ENCODE assay signal across 14 cellular contexts in genomic region chr12:104643093-104643646, GRCh38.
DNase-seq lines count a peak whose midpoint lies in the region; ATAC-seq and FAIRE-seq lines count a peak whose summit lies in the region.
"Had no signal": no experiment of that assay in that cellular context is flagged by ENCODE, and none has a peak within 500 bp of the region (broad histone marks: within the 10 kb centered on the region; RNA-seq: fewer than 3 reads in every experiment).

No MANE protein-coding gene starts in this region.

- H3K9me3 ChIP-seq in CD8-positive, alpha-beta memory T cell (ENCODE audit: low read length) = no peaks in the 10 kb centered on the region
- no peaks in the 10 kb centered on the region for H3K9me3 ChIP-seq in naive thymus-derived CD4-positive, alpha-beta T cell (ENCODE audit: control insufficient read depth in 2 of 3, low read length in 3 of 3)
- no peaks in the 10 kb centered on the region for H3K9me3 ChIP-seq in small intestine (ENCODE audit: control insufficient read depth, low read depth)

- H3K36me3 Mint-ChIP-seq in CD8-positive, alpha-beta memory T cell = peaks cover 0 to 40% (median 20%) of the 10 kb centered on the region in 3 donors
- H3K36me3 Mint-ChIP-seq in activated T-helper 1 cell treated with anti-CD3 and anti-CD28 coated beads, Interleukin-12 subunit alpha, Interleukin-12 subunit beta, Interleukin-2, Interleukin-4 antibody, amounts not matched to agents 30 ng/mL and 10 ng/mL and 1 ng/mL, durations not matched to agents 14 hours and 24 hours and 36 hours (ENCODE audit: low read depth) = peaks cover 58% of the 10 kb centered on the region
- peaks cover 0 to 52% (median 30%) of the 10 kb centered on the region in 5 donors for H3K36me3 Mint-ChIP-seq in naive thymus-derived CD4-positive, alpha-beta T cell

- no peak overlapping the region for H3K4me3 ChIP-seq in CD8-positive, alpha-beta memory T cell (ENCODE audit: low read length)
- no peak overlapping the region for H3K4me3 ChIP-seq in naive thymus-derived CD4-positive, alpha-beta T cell (ENCODE audit: low read length)
- H3K4me3 ChIP-seq in small intestine (ENCODE audit: low read depth in 1 of 2, low read length in 2 of 2) = no peak overlapping the region

- CTCF ChIA-PET in CD8-positive, alpha-beta memory T cell (lab: Charles Lee) = no interaction called here
- CTCF ChIA-PET in naive thymus-derived CD4-positive, alpha-beta T cell (lab: Charles Lee) = interaction anchor here (0.6 kb wide), 1 partner anchor 24 kb away, joined by 3 read pairs; no protein-coding TSS in a partner anchor

- no peaks in the 10 kb centered on the region for H3K27me3 ChIP-seq in CD8-positive, alpha-beta memory T cell (ENCODE audit: insufficient read depth, low read length, poor library complexity, severe bottlenecking)
- H3K27me3 ChIP-seq in naive thymus-derived CD4-positive, alpha-beta T cell (ENCODE audit: control insufficient read depth in 2 of 2, insufficient read depth in 2 of 2, low read length in 2 of 2) = no peaks in the 10 kb centered on the region
- no peaks in the 10 kb centered on the region for H3K27me3 ChIP-seq in small intestine (ENCODE audit: control insufficient read depth in 2 of 2, insufficient read depth in 2 of 2, low read length in 2 of 2)

- H3K9me3 Mint-ChIP-seq in CD8-positive, alpha-beta memory T cell = peaks cover 0 to 5% (median 0%) of the 10 kb centered on the region in 5 donors
- peaks cover 12% of the 10 kb centered on the region for H3K9me3 Mint-ChIP-seq in activated T-helper 1 cell treated with anti-CD3 and anti-CD28 coated beads, Interleukin-12 subunit alpha, Interleukin-12 subunit beta, Interleukin-2, Interleukin-4 antibody, amounts not matched to agents 30 ng/mL and 10 ng/mL and 1 ng/mL, durations not matched to agents 14 hours and 24 hours and 36 hours
- H3K9me3 Mint-ChIP-seq in naive thymus-derived CD4-positive, alpha-beta T cell = peaks cover 0 to 17% (median 4%) of the 10 kb centered on the region in 11 donors

- H3K27ac ChIP-seq in CD8-positive, alpha-beta memory T cell (ENCODE audit: low read depth, low read length) = no peak overlapping the region
- H3K27ac ChIP-seq in naive thymus-derived CD4-positive, alpha-beta T cell (ENCODE audit: low read depth, low read length) = no peak overlapping the region
- H3K27ac ChIP-seq in small intestine (ENCODE audit: low read depth in 1 of 2, low read length in 1 of 2) = peak overlapping the region in 1 of 2 donors; percentile 73

- H3K36me3 ChIP-seq in CD8-positive, alpha-beta memory T cell (ENCODE audit: insufficient read depth, low read length) = peaks cover 4% of the 10 kb centered on the region
- no peaks in the 10 kb centered on the region for H3K36me3 ChIP-seq in naive thymus-derived CD4-positive, alpha-beta T cell (ENCODE audit: control insufficient read depth in 2 of 3, insufficient read depth in 3 of 3, low read length in 3 of 3)
- no peaks in the 10 kb centered on the region for H3K36me3 ChIP-seq in small intestine (ENCODE audit: control insufficient read depth in 2 of 2, insufficient read depth in 2 of 2, low read length in 2 of 2)

- H3K27me3 Mint-ChIP-seq in CD8-positive, alpha-beta memory T cell = no peaks in the 10 kb centered on the region
- H3K27me3 Mint-ChIP-seq in activated T-helper 1 cell treated with anti-CD3 and anti-CD28 coated beads, Interleukin-12 subunit alpha, Interleukin-12 subunit beta, Interleukin-2, Interleukin-4 antibody, amounts not matched to agents 30 ng/mL and 10 ng/mL and 1 ng/mL, durations not matched to agents 14 hours and 24 hours and 36 hours (ENCODE audit: insufficient read depth) = no peaks in the 10 kb centered on the region
- H3K27me3 Mint-ChIP-seq in naive thymus-derived CD4-positive, alpha-beta T cell = no peaks in the 10 kb centered on the region

- ATAC-seq in HG03280 (IDR thresholded peaks at IDR 0.05; ENCODE audit: unreplicated experiment) = peak; percentile 28
- peak; percentile 55 for ATAC-seq in naive thymus-derived CD4-positive, alpha-beta T cell
- no peak for ATAC-seq in GM18498 (IDR thresholded peaks at IDR 0.05; ENCODE audit: unreplicated experiment)
- ATAC-seq: SK-N-SH treated with all-trans-retinoic acid at 6 μM for 48 hours had no signal

- peaks cover 64 to 83% (median 77%) of the 10 kb centered on the region in 3 donors for H3K4me1 Mint-ChIP-seq in CD8-positive, alpha-beta memory T cell
- H3K4me1 Mint-ChIP-seq in activated T-helper 1 cell treated with anti-CD3 and anti-CD28 coated beads, Interleukin-12 subunit alpha, Interleukin-12 subunit beta, Interleukin-2, Interleukin-4 antibody, amounts not matched to agents 30 ng/mL and 10 ng/mL and 1 ng/mL, durations not matched to agents 14 hours and 24 hours and 36 hours (ENCODE audit: low read depth) = peaks cover 58% of the 10 kb centered on the region
- peaks cover 19 to 56% (median 29%) of the 10 kb centered on the region in 7 donors for H3K4me1 Mint-ChIP-seq in naive thymus-derived CD4-positive, alpha-beta T cell

- POLR2A ChIA-PET in CD8-positive, alpha-beta memory T cell (lab: Charles Lee) = no interaction called here
- POLR2A ChIA-PET in naive thymus-derived CD4-positive, alpha-beta T cell (lab: Charles Lee) = no interaction called here

- intact Hi-C loops in activated T-helper 1 cell treated with anti-CD3 and anti-CD28 coated beads, Interleukin-12 subunit alpha, Interleukin-12 subunit beta, Interleukin-2, Interleukin-4 antibody, amounts not matched to agents 30 ng/mL and 10 ng/mL and 1 ng/mL, durations not matched to agents 14 hours and 24 hours and 36 hours (cut with micrococcal nuclease) = no loop called here
- intact Hi-C loops in naive thymus-derived CD4-positive, alpha-beta T cell (cut with micrococcal nuclease) = no loop called here
- intact Hi-C loops in posterior vena cava (cut with DNase I) = no loop called here

- DNase-seq in CD8-positive, alpha-beta memory T cell = no peak
- DNase-seq in activated T-helper 1 cell treated with anti-CD3 and anti-CD28 coated beads, Interleukin-12 subunit alpha, Interleukin-12 subunit beta, Interleukin-2, Interleukin-4 antibody, amounts not matched to agents 30 ng/mL and 10 ng/mL and 1 ng/mL, durations not matched to agents 14 hours and 24 hours and 36 hours (ENCODE audit: low spot score) = no peak
- peak in 1 of 9 donors; percentile 8 for DNase-seq in naive thymus-derived CD4-positive, alpha-beta T cell
- DNase-seq in occipital lobe (lab: John Stamatoyannopoulos, UW) (no peak), posterior vena cava (ENCODE audit: low spot score) (no peak), small intestine (no peak)
- DNase-seq: activated CD8-positive, alpha-beta memory T cell treated with anti-CD3 and anti-CD28 coated beads, Interleukin-2, amount 50 U/mL, for 48 hours; DMS153; IMR-90; kidney glomerular epithelial cell; NCI-H510A treated with DMSO at 0.1 percent for 48 hours had no signal

- H3K27ac Mint-ChIP-seq in CD8-positive, alpha-beta memory T cell = peak overlapping the region in 7 of 8 donors; percentile 11 to 85 (median 27)
- H3K27ac Mint-ChIP-seq in activated T-helper 1 cell treated with anti-CD3 and anti-CD28 coated beads, Interleukin-12 subunit alpha, Interleukin-12 subunit beta, Interleukin-2, Interleukin-4 antibody, amounts not matched to agents 30 ng/mL and 10 ng/mL and 1 ng/mL, durations not matched to agents 14 hours and 24 hours and 36 hours = peak overlapping the region; percentile 85
- peak overlapping the region in 7 of 9 donors; percentile 11 to 87 (median 59) for H3K27ac Mint-ChIP-seq in naive thymus-derived CD4-positive, alpha-beta T cell

- 88 to 93% (median 92%) methylated on average over 7 of the region's 7 CpGs for WGBS in small intestine, 3 donors

- H3K4me1 ChIP-seq in CD8-positive, alpha-beta memory T cell (ENCODE audit: insufficient read depth, low read length) = peaks cover 18% of the 10 kb centered on the region
- peaks cover 10 to 14% of the 10 kb centered on the region in 2 donors for H3K4me1 ChIP-seq in naive thymus-derived CD4-positive, alpha-beta T cell (ENCODE audit: control insufficient read depth in 2 of 2, insufficient read depth in 2 of 2, low read length in 2 of 2)
- H3K4me1 ChIP-seq in small intestine (ENCODE audit: control insufficient read depth in 2 of 2, insufficient read depth in 1 of 2, low read depth in 1 of 2, low read length in 1 of 2) = peaks cover 0 to 8% of the 10 kb centered on the region in 2 donors

- no peak for FAIRE-seq in small intestine (lab: Jason Lieb, UNC)

- H3K4me3 Mint-ChIP-seq in CD8-positive, alpha-beta memory T cell = peak overlapping the region in 3 of 7 donors; percentile 9 to 49 (median 39)
- no peak overlapping the region for H3K4me3 Mint-ChIP-seq in activated T-helper 1 cell treated with anti-CD3 and anti-CD28 coated beads, Interleukin-12 subunit alpha, Interleukin-12 subunit beta, Interleukin-2, Interleukin-4 antibody, amounts not matched to agents 30 ng/mL and 10 ng/mL and 1 ng/mL, durations not matched to agents 14 hours and 24 hours and 36 hours
- peak overlapping the region in 7 of 10 donors; percentile 11 to 68 (median 41) for H3K4me3 Mint-ChIP-seq in naive thymus-derived CD4-positive, alpha-beta T cell

Comparison
In these comparisons a context has a peak if more than half of its experiments do, and no peak if none do; other contexts are left out.
1. H3K27ac Mint-ChIP-seq: peak in every context shown above with its lines; median percentile 85 in activated T-helper 1 cell treated with anti-CD3 and anti-CD28 coated beads, Interleukin-12 subunit alpha, Interleukin-12 subunit beta, Interleukin-2, Interleukin-4 antibody, amounts not matched to agents 30 ng/mL and 10 ng/mL and 1 ng/mL, durations not matched to agents 14 hours and 24 hours and 36 hours; 59 in naive thymus-derived CD4-positive, alpha-beta T cell; 27 in CD8-positive, alpha-beta memory T cell.